In the genomic region with DNA sequence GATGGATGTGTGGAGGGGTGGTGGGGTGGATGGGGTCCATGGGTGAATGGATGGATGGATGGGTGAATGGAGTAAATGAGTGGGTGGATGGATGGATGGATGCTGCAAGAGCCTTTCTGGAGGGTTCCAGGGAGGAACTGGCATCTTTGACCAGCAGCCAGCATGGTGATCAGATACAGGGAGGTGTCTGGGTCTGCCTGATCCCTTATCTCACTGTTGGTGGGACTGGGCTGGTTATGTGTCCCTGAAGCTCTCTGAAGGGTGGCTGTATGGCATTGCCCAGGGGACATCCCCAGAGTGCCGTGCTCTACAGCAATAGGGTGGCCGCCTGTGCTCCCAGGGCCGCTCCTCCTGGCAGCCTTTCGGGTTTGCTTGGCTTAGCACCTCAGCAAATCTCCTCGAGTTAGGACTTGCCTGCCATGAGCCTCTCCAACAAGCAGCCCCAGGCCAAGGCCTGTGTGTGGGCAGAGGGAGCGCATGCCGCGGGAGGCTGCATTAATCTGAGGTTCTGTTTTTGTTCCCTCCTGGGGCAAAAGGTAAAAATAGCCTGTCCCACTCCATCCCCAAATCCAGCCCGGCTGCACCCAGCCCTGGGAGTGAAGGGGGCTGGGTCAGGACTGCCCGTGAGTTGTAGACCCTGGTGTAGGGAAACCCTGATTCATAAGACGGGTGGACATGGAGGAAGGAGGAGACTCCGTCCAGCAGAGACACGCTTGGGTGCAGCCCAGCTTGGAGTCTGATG, we compare ENCODE assay signal across 1 cellular context.
TF ChIP-seq lines count a peak whose summit lies in the region.

No MANE protein-coding gene starts in this region.

TF ChIP-seq in HEK293T, 16 proteins besides CTCF, POLR2A, EP300 and RAD21 (continued from another document):
- TF ChIP-seq, protein P1, sequence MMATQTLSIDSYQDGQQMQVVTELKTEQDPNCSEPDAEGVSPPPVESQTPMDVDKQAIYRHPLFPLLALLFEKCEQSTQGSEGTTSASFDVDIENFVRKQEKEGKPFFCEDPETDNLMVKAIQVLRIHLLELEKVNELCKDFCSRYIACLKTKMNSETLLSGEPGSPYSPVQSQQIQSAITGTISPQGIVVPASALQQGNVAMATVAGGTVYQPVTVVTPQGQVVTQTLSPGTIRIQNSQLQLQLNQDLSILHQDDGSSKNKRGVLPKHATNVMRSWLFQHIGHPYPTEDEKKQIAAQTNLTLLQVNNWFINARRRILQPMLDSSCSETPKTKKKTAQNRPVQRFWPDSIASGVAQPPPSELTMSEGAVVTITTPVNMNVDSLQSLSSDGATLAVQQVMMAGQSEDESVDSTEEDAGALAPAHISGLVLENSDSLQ (IDR thresholded peaks at IDR 0.05), result no peak
- TF ChIP-seq ARNT (IDR thresholded peaks at IDR 0.05), result no peak
- no peak for TF ChIP-seq LEF1 (IDR thresholded peaks at IDR 0.05; ENCODE audit: borderline replicate concordance)
- TF ChIP-seq FOXK2 (IDR thresholded peaks at IDR 0.05), result no peak
- no peak for TF ChIP-seq L3MBTL2 (conservative IDR thresholded peaks at IDR 0.05)
- TF ChIP-seq FOXM1 (IDR thresholded peaks at IDR 0.05; ENCODE audit: borderline replicate concordance), result no peak
- no peak for TF ChIP-seq CTBP1 (IDR thresholded peaks at IDR 0.05; ENCODE audit: borderline replicate concordance)
- TF ChIP-seq SUZ12 (IDR thresholded peaks at IDR 0.05), result no peak
